Comparison of ENCODE assay signal across 8 cellular contexts in the genomic region with DNA sequence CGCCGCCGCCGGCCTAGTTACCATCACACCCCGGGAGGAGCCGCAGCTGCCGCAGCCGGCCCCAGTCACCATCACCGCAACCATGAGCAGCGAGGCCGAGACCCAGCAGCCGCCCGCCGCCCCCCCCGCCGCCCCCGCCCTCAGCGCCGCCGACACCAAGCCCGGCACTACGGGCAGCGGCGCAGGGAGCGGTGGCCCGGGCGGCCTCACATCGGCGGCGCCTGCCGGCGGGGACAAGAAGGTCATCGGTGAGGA. TPM values are rescaled to one million over a fixed set of nuclear protein-coding genes. Genes with fewer than 3 reads are reported as not detected.
DNase-seq lines count a peak whose midpoint lies in the region; ATAC-seq, FAIRE-seq and TF ChIP-seq lines count a peak whose summit lies in the region.
"Not testable (repeated sequence)": the region's sequence is repeated elsewhere in the genome, so short reads cannot be mapped to it uniquely, and the experiment has no call there.

No MANE protein-coding gene starts in this region.

- not testable (repeated sequence) for TF ChIP-seq CTCF in DOHH2 (IDR thresholded peaks at IDR 0.05; ENCODE audit: low read depth, low read length, poor library complexity, severe bottlenecking); GM23338 (conservative IDR thresholded peaks at IDR 0.05; ENCODE audit: low read depth in 2 of 2); WTC11 (IDR thresholded peaks at IDR 0.05); bronchial epithelial cell (IDR thresholded peaks at IDR 0.05; ENCODE audit: insufficient read depth, low read length, severe bottlenecking); natural killer cell (IDR thresholded peaks at IDR 0.05); suprapubic skin (IDR thresholded peaks at IDR 0.05)

- not testable (repeated sequence) for FAIRE-seq in bronchial epithelial cell (lab: Jason Lieb, UNC)

- POLR2A ChIA-PET in WTC11 (lab: Charles Lee): interaction anchor here (0.7 to 2.8 kb wide), 7 partner anchors 9 to 509 kb away, joined by 3 to 20 read pairs (median 6); a partner anchor contains a TSS

- not testable (repeated sequence) for DNase-seq in GM23338 (ENCODE audit: low spot score); WTC11 (ENCODE audit: low spot score); bronchial epithelial cell (ENCODE audit: low read depth); left ventricle myocardium superior; natural killer cell; suprapubic skin (ENCODE audit: low spot score in 2 of 2)

- H3K36me3 Mint-ChIP-seq in GM23338 (ENCODE audit: low read depth) (peaks cover 45% of the 10 kb centered on the region), WTC11 (peaks cover 28% of the 10 kb centered on the region)
- H3K36me3 Mint-ChIP-seq in natural killer cell: not testable (repeated sequence)

- CTCF ChIA-PET in WTC11 (lab: Charles Lee): interaction anchor here (0.6 to 3.1 kb wide), 6 partner anchors 24 to 509 kb away, joined by 3 to 9 read pairs (median 4); a partner anchor contains a TSS

- H4K20me1 ChIP-seq in DOHH2 (ENCODE audit: control insufficient read depth, insufficient read depth, low read depth, low read length) (peaks cover 42% of the 10 kb centered on the region), GM23338 (replicated peaks; ENCODE audit: insufficient read depth) (peaks cover 44% of the 10 kb centered on the region)

- H2AFZ ChIP-seq in GM23338: not testable (repeated sequence)

- H3K36me3 ChIP-seq in DOHH2 (ENCODE audit: control insufficient read depth, low read length): peaks cover 48% of the 10 kb centered on the region
- peaks cover 11% of the 10 kb centered on the region for H3K36me3 ChIP-seq in GM23338 (ENCODE audit: insufficient read depth)
- not testable (repeated sequence) for H3K36me3 ChIP-seq in bronchial epithelial cell (ENCODE audit: control insufficient read depth, insufficient read depth, low read length); suprapubic skin

- ATAC-seq in GM23338: not testable (repeated sequence)
- peak; percentile 9 for ATAC-seq in HG03571 (IDR thresholded peaks at IDR 0.05; ENCODE audit: unreplicated experiment)
- ATAC-seq in WTC11: peak; percentile 3; the same call in 1 of the 2 replicates
- ATAC-seq in left ventricle myocardium superior: peak; percentile 14
- ATAC-seq in natural killer cell: peak; percentile 10 to 21 (median 20)

- TF ChIP-seq EP300 in suprapubic skin (IDR thresholded peaks at IDR 0.05): not testable (repeated sequence)

- H3K4me3 ChIP-seq in DOHH2 (ENCODE audit: low read length) (peak overlapping the region; percentile 77), GM23338 (peak overlapping the region; percentile 85; the same call in 1 of the 2 replicates), bronchial epithelial cell (ENCODE audit: low read depth, low read length) (peak overlapping the region; percentile 69), suprapubic skin (peak overlapping the region; percentile 97)

- H3K27ac Mint-ChIP-seq in GM23338 (peak overlapping the region; percentile 98), natural killer cell (peak overlapping the region; percentile 93 to 98)
- not testable (repeated sequence) for H3K27ac Mint-ChIP-seq in WTC11

- H3K4me1 ChIP-seq in DOHH2 (ENCODE audit: control insufficient read depth, low read length) (peaks cover 58% of the 10 kb centered on the region), GM23338 (ENCODE audit: insufficient read depth) (peaks cover 28% of the 10 kb centered on the region), suprapubic skin (peaks cover 49% of the 10 kb centered on the region)

- not testable (repeated sequence) for H3K27me3 ChIP-seq in DOHH2 (ENCODE audit: control insufficient read depth, low read length); GM23338 (ENCODE audit: insufficient read depth); bronchial epithelial cell (ENCODE audit: control insufficient read depth, insufficient read depth, low read length); suprapubic skin

- not testable (repeated sequence) for H3K9me3 ChIP-seq in DOHH2 (ENCODE audit: control insufficient read depth, insufficient read depth, low read length); suprapubic skin

- H3K4me3 Mint-ChIP-seq in GM23338 (peak overlapping the region; percentile 94), WTC11 (peak overlapping the region; percentile 96), natural killer cell (peak overlapping the region; percentile 100)

- intact Hi-C loops in left ventricle myocardium superior (cut with micrococcal nuclease): not testable (repeated sequence)
- intact Hi-C loops in natural killer cell (cut with micrococcal nuclease): loop anchor here (1.0 to 5.0 kb wide), 3 partner anchors 24 to 220 kb away; a partner anchor contains a TSS

- peaks cover 36% of the 10 kb centered on the region for H3K4me1 Mint-ChIP-seq in GM23338
- H3K4me1 Mint-ChIP-seq in WTC11: peaks cover 48% of the 10 kb centered on the region
- H3K4me1 Mint-ChIP-seq in natural killer cell: peaks cover 51 to 54% of the 10 kb centered on the region in 2 donors

- peaks cover 12% of the 10 kb centered on the region for H3K27me3 Mint-ChIP-seq in GM23338 (ENCODE audit: insufficient read depth, low read depth, poor library complexity)
- not testable (repeated sequence) for H3K27me3 Mint-ChIP-seq in WTC11 (ENCODE audit: low read depth); natural killer cell (ENCODE audit: low read depth in 2 of 2)

- H3K4me2 ChIP-seq in DOHH2 (ENCODE audit: low read length); GM23338: not testable (repeated sequence)

- H3K9me2 ChIP-seq in DOHH2 (replicated peaks; ENCODE audit: control insufficient read depth, low read length); GM23338 (ENCODE audit: insufficient read depth): not testable (repeated sequence)

- TF ChIP-seq POLR2A in suprapubic skin (IDR thresholded peaks at IDR 0.05): not testable (repeated sequence)

- not testable (repeated sequence) for H3K9me3 Mint-ChIP-seq in GM23338, WTC11, natural killer cell

- not testable (repeated sequence) for H3K27ac ChIP-seq in DOHH2 (ENCODE audit: low read depth, low read length); GM23338 (ENCODE audit: low read depth)
- peak overlapping the region; percentile 98 for H3K27ac ChIP-seq in suprapubic skin

- WGBS in suprapubic skin: no CpG with 5 or more reads among the region's 33 CpGs

- H3F3A ChIP-seq in DOHH2 (ENCODE audit: control insufficient read depth, insufficient read depth): peaks cover 14% of the 10 kb centered on the region; the same call in 1 of the 2 replicates
- not testable (repeated sequence) for H3F3A ChIP-seq in GM23338 (replicated peaks; ENCODE audit: low read depth)

- peaks cover 74% of the 10 kb centered on the region for H3K79me2 ChIP-seq in DOHH2 (ENCODE audit: control insufficient read depth, low read length)
- peaks cover 61% of the 10 kb centered on the region for H3K79me2 ChIP-seq in GM23338 (replicated peaks; ENCODE audit: insufficient read depth)

RNA-seq across cellular contexts. Expression of a gene that starts 0.2 kb away (rescaled TPM):
- 1,206 and 1,282 TPM in 2 replicates for total RNA-seq in GM23338 (2014; rRNA removed; shearing (Covaris generic))
- polyA plus RNA-seq in GM23338 (2016; fragmentation: Nextera tagmentation; extraction: Ambion mirVana): 1,441 and 1,488 TPM in 2 replicates
- total RNA-seq in WTC11 (2021) (1,098 to 1,172 TPM (median 1,151 TPM) in 3 replicates), bronchial epithelial cell (1,123 and 1,188 TPM in 2 replicates), left ventricle myocardium superior (896 TPM), natural killer cell (100 to 1,000 TPM; 239 to 305 (median 279) TPM), suprapubic skin (100 to 1,000 TPM; 327 to 396 (median 357) TPM)

RNA-seq across cellular contexts. Expression of a gene that starts 24.2 kb away (rescaled TPM):
- 66.5 and 71.2 TPM in 2 replicates for total RNA-seq in GM23338 (2014; rRNA removed; shearing (Covaris generic))
- 122 and 132 TPM in 2 replicates for polyA plus RNA-seq in GM23338 (2016; fragmentation: Nextera tagmentation; extraction: Ambion mirVana)
- total RNA-seq in WTC11 (2021) (68.5 to 73.1 TPM (median 69.3 TPM) in 3 replicates), bronchial epithelial cell (21.9 and 40.8 TPM in 2 replicates), left ventricle myocardium superior (20.3 TPM), natural killer cell (10 to 100 TPM; 41.2 to 50.3 (median 43.1) TPM), suprapubic skin (10 to 100 TPM; 28.6 to 34.4 (median 29.9) TPM)

RNA-seq across cellular contexts. Expression of a gene that starts 57.6 kb away (rescaled TPM):
- 10.8 and 12.8 TPM in 2 replicates for total RNA-seq in GM23338 (2014; rRNA removed; shearing (Covaris generic))
- polyA plus RNA-seq in GM23338 (2016; fragmentation: Nextera tagmentation; extraction: Ambion mirVana): 2.3 and 2.6 TPM in 2 replicates
- total RNA-seq in WTC11 (2021) (8.1 to 15.9 TPM (median 14.7 TPM) in 3 replicates), bronchial epithelial cell (not detected in 2 replicates), left ventricle myocardium superior (not detected), natural killer cell (not detected), suprapubic skin (under 1 TPM in 3 of 4 donors, not detected in 1; 0.38 to 0.98 (median 0.44) TPM)
